15 cellular contexts compared by ENCODE assay signal in the genomic region with DNA sequence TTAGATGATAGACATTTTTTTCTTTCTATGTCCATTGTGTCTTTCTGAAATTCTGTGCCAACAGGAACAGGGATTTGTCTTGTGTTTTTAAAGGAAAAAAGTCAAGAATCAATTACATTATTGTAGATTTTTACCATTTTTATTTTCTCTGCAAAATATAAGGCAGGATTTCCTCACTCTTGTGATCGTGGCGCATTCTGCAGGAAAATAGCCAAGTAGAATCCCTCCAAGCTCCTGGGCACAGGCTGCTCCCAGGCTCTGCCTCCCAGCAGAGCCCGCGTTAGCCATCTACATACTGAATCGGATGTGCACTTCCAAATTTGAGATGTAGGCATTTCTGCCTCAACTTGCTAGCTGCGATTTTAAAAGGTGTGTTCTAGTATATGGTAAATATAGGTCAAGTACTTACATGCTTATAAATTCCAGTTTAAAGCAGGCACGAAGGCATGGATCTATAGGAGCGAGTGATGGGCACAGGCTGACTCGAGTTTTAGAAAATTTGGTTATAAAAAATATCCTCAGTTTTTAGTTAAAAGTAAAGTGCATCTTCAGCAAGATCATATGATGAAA. TPM values are rescaled to one million over a fixed set of nuclear protein-coding genes. Genes with fewer than 3 reads are reported as not detected.
DNase-seq lines count a peak whose midpoint lies in the region; TF ChIP-seq lines count a peak whose summit lies in the region.
"Had no signal": no experiment of that assay in that cellular context is flagged by ENCODE, and none has a peak within 500 bp of the region (broad histone marks: within the 10 kb centered on the region; RNA-seq: fewer than 3 reads in every experiment).

No MANE protein-coding gene starts in this region.

- TF ChIP-seq CTCF in colonic mucosa (IDR thresholded peaks at IDR 0.05), result no peak

- intact Hi-C loops in colonic mucosa (cut with DNase I), result no loop called here

- H3K9ac ChIP-seq in colonic mucosa (ENCODE audit: low read depth in 2 of 2, low read length in 2 of 2) (no peak overlapping the region), subcutaneous abdominal adipose tissue (ENCODE audit: low read length in 5 of 5) (no peak overlapping the region)

- peaks cover 9% of the 10 kb centered on the region for H3K4me1 ChIP-seq in colonic mucosa
- peaks cover 0 to 61% (median 37%) of the 10 kb centered on the region in 5 donors for H3K4me1 ChIP-seq in subcutaneous abdominal adipose tissue (ENCODE audit: control insufficient read depth in 5 of 5, insufficient read depth in 5 of 5, low read length in 5 of 5)

- H3K27me3 ChIP-seq in colonic mucosa (no peaks in the 10 kb centered on the region), subcutaneous abdominal adipose tissue (ENCODE audit: control insufficient read depth in 5 of 5, insufficient read depth in 4 of 5, low read length in 5 of 5) (no peaks in the 10 kb centered on the region)
- H3K27me3 ChIP-seq: upper lobe of left lung had no signal

- no peaks in the 10 kb centered on the region for H3K36me3 ChIP-seq in colonic mucosa
- H3K36me3 ChIP-seq in subcutaneous abdominal adipose tissue (ENCODE audit: control insufficient read depth in 5 of 5, insufficient read depth in 5 of 5, low read length in 5 of 5), result no peaks in the 10 kb centered on the region
- H3K36me3 ChIP-seq: upper lobe of left lung had no signal

- peak; percentile 40 for DNase-seq in NCI-H1092 (lab: John Stamatoyannopoulos, UW)
- no peak for DNase-seq in colonic mucosa
- DNase-seq in medulla oblongata (ENCODE audit: extremely low spot score), result peak; percentile 65
- DNase-seq in COLO829 (ENCODE audit: low spot score), result no peak
- no peak for DNase-seq in NCI-H82 treated with DMSO at 0.1 percent for 48 hours (lab: John Stamatoyannopoulos, UW; ENCODE audit: unreplicated experiment)
- no peak for DNase-seq in stimulated activated naive CD4-positive, alpha-beta T cell treated with Interleukin-2 at 50 U/mL for 16 hours (lab: John Stamatoyannopoulos, UW)
- DNase-seq: activated CD4-positive, alpha-beta T cell treated with anti-CD3 and anti-CD28 coated beads for 48 hours; activated T-cell treated with anti-CD3 and anti-CD28 coated beads, Interleukin-2, amount 50 U/mL, for 1 hour; CD4-positive, CD25-positive, alpha-beta regulatory T cell; GF-D8; mesendoderm; NCI-H2107; posterior cingulate gyrus; upper lobe of left lung had no signal

- H3K4me3 ChIP-seq in colonic mucosa, result no peak overlapping the region
- no peak overlapping the region for H3K4me3 ChIP-seq in subcutaneous abdominal adipose tissue (ENCODE audit: low read depth in 1 of 5, low read length in 5 of 5)
- H3K4me3 ChIP-seq: upper lobe of left lung had no signal

- peak overlapping the region; percentile 84 for H3K27ac ChIP-seq in colonic mucosa
- H3K27ac ChIP-seq in subcutaneous abdominal adipose tissue (ENCODE audit: low read depth, low read length), result peak overlapping the region; percentile 28
- H3K27ac ChIP-seq: upper lobe of left lung had no signal

- H3K9me3 ChIP-seq in colonic mucosa (no peaks in the 10 kb centered on the region), subcutaneous abdominal adipose tissue (ENCODE audit: control insufficient read depth in 5 of 5, low read length in 5 of 5) (no peaks in the 10 kb centered on the region)
- H3K9me3 ChIP-seq: upper lobe of left lung had no signal

RNA-seq across cellular contexts. Expression of gene TSHZ1, which starts 10.3 kb away (rescaled TPM):
- total RNA-seq in colonic mucosa, result 10 to 100 TPM; 16.6 to 34.3 TPM

RNA-seq across cellular contexts. Expression of gene PTGR3, which starts 11.9 kb away (rescaled TPM):
- 10 to 100 TPM; 43.4 to 59.1 TPM for total RNA-seq in colonic mucosa

Comparison
In these comparisons a context has a peak if more than half of its experiments do, and no peak if none do; other contexts are left out.
1. DNase-seq: peak in NCI-H1092 (single experiment) and medulla oblongata (single experiment); none in colonic mucosa (single experiment), COLO829 (single experiment), NCI-H82 treated with DMSO at 0.1 percent for 48 hours (single experiment) and stimulated activated naive CD4-positive, alpha-beta T cell treated with Interleukin-2 at 50 U/mL for 16 hours (single experiment).